In genomic region chr9:95070549-95071021, GRCh38 we compare ENCODE assay signal across 2 cellular contexts.
TF ChIP-seq lines count a peak whose summit lies in the region.

No MANE protein-coding gene starts in this region.

TF ChIP-seq in SK-N-SH treated with all-trans-retinoic acid at 6 μM for 48 hours, 23 proteins besides CTCF, POLR2A, EP300 and RAD21 (continued from another document):
- TF ChIP-seq, protein P1, sequence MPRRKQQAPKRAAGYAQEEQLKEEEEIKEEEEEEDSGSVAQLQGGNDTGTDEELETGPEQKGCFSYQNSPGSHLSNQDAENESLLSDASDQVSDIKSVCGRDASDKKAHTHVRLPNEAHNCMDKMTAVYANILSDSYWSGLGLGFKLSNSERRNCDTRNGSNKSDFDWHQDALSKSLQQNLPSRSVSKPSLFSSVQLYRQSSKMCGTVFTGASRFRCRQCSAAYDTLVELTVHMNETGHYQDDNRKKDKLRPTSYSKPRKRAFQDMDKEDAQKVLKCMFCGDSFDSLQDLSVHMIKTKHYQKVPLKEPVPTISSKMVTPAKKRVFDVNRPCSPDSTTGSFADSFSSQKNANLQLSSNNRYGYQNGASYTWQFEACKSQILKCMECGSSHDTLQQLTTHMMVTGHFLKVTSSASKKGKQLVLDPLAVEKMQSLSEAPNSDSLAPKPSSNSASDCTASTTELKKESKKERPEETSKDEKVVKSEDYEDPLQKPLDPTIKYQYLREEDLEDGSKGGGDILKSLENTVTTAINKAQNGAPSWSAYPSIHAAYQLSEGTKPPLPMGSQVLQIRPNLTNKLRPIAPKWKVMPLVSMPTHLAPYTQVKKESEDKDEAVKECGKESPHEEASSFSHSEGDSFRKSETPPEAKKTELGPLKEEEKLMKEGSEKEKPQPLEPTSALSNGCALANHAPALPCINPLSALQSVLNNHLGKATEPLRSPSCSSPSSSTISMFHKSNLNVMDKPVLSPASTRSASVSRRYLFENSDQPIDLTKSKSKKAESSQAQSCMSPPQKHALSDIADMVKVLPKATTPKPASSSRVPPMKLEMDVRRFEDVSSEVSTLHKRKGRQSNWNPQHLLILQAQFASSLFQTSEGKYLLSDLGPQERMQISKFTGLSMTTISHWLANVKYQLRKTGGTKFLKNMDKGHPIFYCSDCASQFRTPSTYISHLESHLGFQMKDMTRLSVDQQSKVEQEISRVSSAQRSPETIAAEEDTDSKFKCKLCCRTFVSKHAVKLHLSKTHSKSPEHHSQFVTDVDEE (CRISPR knock-in tag; IDR thresholded peaks at IDR 0.05) = no peak
- TF ChIP-seq TCF4 (CRISPR knock-in tag; IDR thresholded peaks at IDR 0.05; ENCODE audit: borderline replicate concordance) (no peak), ISL1 (CRISPR knock-in tag; IDR thresholded peaks at IDR 0.05) (no peak), OSR1 (CRISPR knock-in tag; IDR thresholded peaks at IDR 0.05) (no peak), ZC3H10 (CRISPR knock-in tag; IDR thresholded peaks at IDR 0.05) (no peak), ZFP3 (CRISPR knock-in tag; IDR thresholded peaks at IDR 0.05) (no peak)
TF ChIP-seq in SK-N-SH treated with all-trans-retinoic acid at 6 μM for 48 hours: peak in this region for 0.

TF ChIP-seq in SK-N-SH, 30 proteins besides CTCF, POLR2A, EP300 and RAD21 (continued from another document):
- TF ChIP-seq, protein P2, sequence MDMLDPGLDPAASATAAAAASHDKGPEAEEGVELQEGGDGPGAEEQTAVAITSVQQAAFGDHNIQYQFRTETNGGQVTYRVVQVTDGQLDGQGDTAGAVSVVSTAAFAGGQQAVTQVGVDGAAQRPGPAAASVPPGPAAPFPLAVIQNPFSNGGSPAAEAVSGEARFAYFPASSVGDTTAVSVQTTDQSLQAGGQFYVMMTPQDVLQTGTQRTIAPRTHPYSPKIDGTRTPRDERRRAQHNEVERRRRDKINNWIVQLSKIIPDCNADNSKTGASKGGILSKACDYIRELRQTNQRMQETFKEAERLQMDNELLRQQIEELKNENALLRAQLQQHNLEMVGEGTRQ (IDR thresholded peaks at IDR 0.05; ENCODE audit: borderline replicate concordance, low read depth, low read length) = no peak
- TF ChIP-seq, protein P3, sequence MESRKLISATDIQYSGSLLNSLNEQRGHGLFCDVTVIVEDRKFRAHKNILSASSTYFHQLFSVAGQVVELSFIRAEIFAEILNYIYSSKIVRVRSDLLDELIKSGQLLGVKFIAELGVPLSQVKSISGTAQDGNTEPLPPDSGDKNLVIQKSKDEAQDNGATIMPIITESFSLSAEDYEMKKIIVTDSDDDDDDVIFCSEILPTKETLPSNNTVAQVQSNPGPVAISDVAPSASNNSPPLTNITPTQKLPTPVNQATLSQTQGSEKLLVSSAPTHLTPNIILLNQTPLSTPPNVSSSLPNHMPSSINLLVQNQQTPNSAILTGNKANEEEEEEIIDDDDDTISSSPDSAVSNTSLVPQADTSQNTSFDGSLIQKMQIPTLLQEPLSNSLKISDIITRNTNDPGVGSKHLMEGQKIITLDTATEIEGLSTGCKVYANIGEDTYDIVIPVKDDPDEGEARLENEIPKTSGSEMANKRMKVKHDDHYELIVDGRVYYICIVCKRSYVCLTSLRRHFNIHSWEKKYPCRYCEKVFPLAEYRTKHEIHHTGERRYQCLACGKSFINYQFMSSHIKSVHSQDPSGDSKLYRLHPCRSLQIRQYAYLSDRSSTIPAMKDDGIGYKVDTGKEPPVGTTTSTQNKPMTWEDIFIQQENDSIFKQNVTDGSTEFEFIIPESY (IDR thresholded peaks at IDR 0.05; ENCODE audit: borderline replicate concordance, low read depth) = no peak
- TF ChIP-seq, protein P4, sequence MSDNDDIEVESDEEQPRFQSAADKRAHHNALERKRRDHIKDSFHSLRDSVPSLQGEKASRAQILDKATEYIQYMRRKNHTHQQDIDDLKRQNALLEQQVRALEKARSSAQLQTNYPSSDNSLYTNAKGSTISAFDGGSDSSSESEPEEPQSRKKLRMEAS (IDR thresholded peaks at IDR 0.05; ENCODE audit: low read depth) = no peak
- TF ChIP-seq CHD2 (IDR thresholded peaks at IDR 0.05; ENCODE audit: low read length, partially characterized antibody) (no peak), POLR2AphosphoS5 (IDR thresholded peaks at IDR 0.05; ENCODE audit: low read depth, low read length) (no peak), FOXM1 (IDR thresholded peaks at IDR 0.05; ENCODE audit: low read depth) (no peak), SIN3A (IDR thresholded peaks at IDR 0.05; ENCODE audit: borderline replicate concordance, low read depth, low read length) (no peak), PBX3 (IDR thresholded peaks at IDR 0.05) (no peak)
